25 cellular contexts compared by ENCODE assay signal in the genomic region with DNA sequence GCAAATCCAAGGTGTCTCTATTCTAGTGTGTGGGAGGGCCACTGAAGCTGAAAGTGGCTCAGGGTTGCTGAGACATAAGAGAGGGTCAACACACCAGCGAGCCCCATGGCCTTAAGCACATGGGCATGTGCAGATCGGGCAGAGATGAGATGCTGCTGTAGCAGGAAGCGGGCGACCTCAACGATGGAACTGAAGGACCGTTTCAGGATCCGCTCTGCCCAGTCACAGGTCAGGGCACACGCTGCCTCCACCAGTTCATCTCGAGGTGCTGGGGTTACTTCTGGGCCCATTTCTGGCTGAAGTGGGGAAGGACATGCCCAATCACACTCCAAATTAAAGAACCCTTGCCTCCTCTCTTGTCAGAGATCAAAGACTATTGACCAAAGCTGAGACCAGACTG. TPM values are rescaled to one million over a fixed set of nuclear protein-coding genes. Genes with fewer than 3 reads are reported as not detected.
DNase-seq lines count a peak whose midpoint lies in the region; ATAC-seq, FAIRE-seq and TF ChIP-seq lines count a peak whose summit lies in the region.
"Had no signal": no experiment of that assay in that cellular context is flagged by ENCODE, and none has a peak within 500 bp of the region (broad histone marks: within the 10 kb centered on the region; RNA-seq: fewer than 3 reads in every experiment).

No MANE protein-coding gene starts in this region.

- H3K27ac Mint-ChIP-seq in CD14-positive monocyte (peak overlapping the region in 4 of 7 donors; percentile 63 to 86 (median 76)), natural killer cell (peak overlapping the region; percentile 71 to 100)
- H3K27ac Mint-ChIP-seq in CD8-positive, alpha-beta memory T cell, result peak overlapping the region in 7 of 8 donors; percentile 8 to 77 (median 67)

- no peaks in the 10 kb centered on the region for H3K27me3 ChIP-seq in CD8-positive, alpha-beta memory T cell (ENCODE audit: insufficient read depth, low read length, poor library complexity, severe bottlenecking)
- H3K27me3 ChIP-seq in GM12878 (replicated peaks in 1 of 2; ENCODE audit: control insufficient read depth in 2 of 2, insufficient read depth in 2 of 2, low read length in 1 of 2), result no peaks in the 10 kb centered on the region
- H3K27me3 ChIP-seq: heart right ventricle had no signal

- no peak for FAIRE-seq in GM12878 (lab: Jason Lieb, UNC)
- FAIRE-seq: HTR-8/SVneo had no signal

- H3K4me2 ChIP-seq in GM12878 (ENCODE audit: control insufficient read depth, insufficient read depth), result no peak overlapping the region; the same call in 1 of the 2 replicates
- H3K4me2 ChIP-seq: SK-N-SH had no signal

- DNase-seq in CD14-positive monocyte (ENCODE audit: low spot score) (peak; percentile 24), GM12878 (ENCODE audit: low read depth, low spot score) (no peak), natural killer cell (no peak), germinal center (ENCODE audit: low spot score) (no peak), A172 (ENCODE audit: low spot score) (no peak), activated gamma-delta T cell treated with Interleukin-2 at 50 U/mL for 16 hours (no peak)
- DNase-seq in CD8-positive, alpha-beta memory T cell, result no peak
- DNase-seq: activated effector memory CD4-positive, alpha-beta T cell treated with anti-CD3 and anti-CD28 coated beads, Interleukin-2, amount 50 U/mL, for 16 hours; aorta; caudate nucleus; heart right ventricle; Karpas-422; midbrain; NCI-H187 treated with DMSO at 0.1 percent for 48 hours; NCI-H748 treated with DMSO at 0.1 percent for 48 hours; occipital lobe; RPMI8226; SK-N-SH; stimulated activated CD4-positive, alpha-beta T cell treated with anti-CD3 and anti-CD28 coated beads, Interleukin-2, amount 100 ng/mL, for 24 hours; stimulated activated naive CD4-positive, alpha-beta T cell had no signal

- no peak overlapping the region for H2AFZ ChIP-seq in GM12878 (ENCODE audit: control insufficient read depth, low read depth, low read length)

- no peak overlapping the region for H3K27ac ChIP-seq in CD8-positive, alpha-beta memory T cell (ENCODE audit: low read depth, low read length)
- no peak overlapping the region for H3K27ac ChIP-seq in GM12878 (ENCODE audit: control insufficient read depth, insufficient read depth)
- H3K27ac ChIP-seq: epithelial cell of prostate, heart right ventricle had no signal

- TF ChIP-seq RAD21 in GM12878 (IDR thresholded peaks at IDR 0.05; ENCODE audit: insufficient read depth, low read depth, low read length), result no peak

- CTCF ChIA-PET in CD8-positive, alpha-beta memory T cell (lab: Charles Lee), result interaction anchor here (1.1 to 1.6 kb wide), 3 partner anchors 16 to 43 kb away, joined by 4 to 7 read pairs (median 4); partner anchors contain the start of gene PI4KB
- CTCF ChIA-PET in GM12878 (lab: Yijun Ruan, JAX), result interaction anchor here (1.0 to 8.9 kb wide), 4 partner anchors 9 to 62 kb away, joined by 3 to 164 read pairs (median 6); partner anchors contain the start of gene ZNF687

- H3K9me3 ChIP-seq in CD8-positive, alpha-beta memory T cell (ENCODE audit: low read length), result no peaks in the 10 kb centered on the region
- no peaks in the 10 kb centered on the region for H3K9me3 ChIP-seq in GM12878 (replicated peaks; ENCODE audit: control insufficient read depth, insufficient read depth, low read length)
- H3K9me3 ChIP-seq: heart right ventricle, SK-N-SH had no signal

- H3K36me3 Mint-ChIP-seq in CD14-positive monocyte (peaks cover 41 to 43% of the 10 kb centered on the region in 2 donors), natural killer cell (peaks cover 10% of the 10 kb centered on the region)
- H3K36me3 Mint-ChIP-seq in CD8-positive, alpha-beta memory T cell, result peaks cover 0 to 55% (median 5%) of the 10 kb centered on the region in 3 donors

- no peak overlapping the region for H3K4me3 ChIP-seq in CD8-positive, alpha-beta memory T cell (ENCODE audit: low read length)
- no peak overlapping the region for H3K4me3 ChIP-seq in GM12878
- H3K4me3 ChIP-seq: heart right ventricle, skin epidermis had no signal

- H3K4me3 Mint-ChIP-seq in CD14-positive monocyte (no peak overlapping the region), natural killer cell (no peak overlapping the region)
- no peak overlapping the region for H3K4me3 Mint-ChIP-seq in CD8-positive, alpha-beta memory T cell

- H3K9ac ChIP-seq in GM12878 (ENCODE audit: control insufficient read depth, insufficient read depth, low read length), result no peak overlapping the region
- H3K9ac ChIP-seq: SK-N-SH had no signal

- 51% methylated on average over 9 of the region's 9 CpGs for WGBS in GM12878 (ENCODE audit: insufficient coverage, insufficient replicate concordance, low lambda C conversion rate, missing lambda C conversion rate)

- TF ChIP-seq CTCF in CD14-positive monocyte (IDR thresholded peaks at IDR 0.05) (no peak), GM12878 (IDR thresholded peaks at IDR 0.05 in 2 of 3, conservative IDR thresholded peaks at IDR 0.05 in 1 of 3; ENCODE audit: control insufficient read depth in 2 of 3, extremely low read depth in 1 of 3, insufficient read depth in 1 of 3, low read depth in 3 of 3, low read length in 3 of 3) (no peak), natural killer cell (IDR thresholded peaks at IDR 0.05) (no peak)

- H3K27me3 Mint-ChIP-seq in CD14-positive monocyte (ENCODE audit: low read depth in 3 of 3) (no peaks in the 10 kb centered on the region), natural killer cell (ENCODE audit: low read depth in 2 of 2) (no peaks in the 10 kb centered on the region)
- H3K27me3 Mint-ChIP-seq in CD8-positive, alpha-beta memory T cell, result no peaks in the 10 kb centered on the region

- no TSS peak for BruUV-seq in GM12878 (replicated peaks; lab: Mats Ljungman, UMichigan)

- peaks cover 27% of the 10 kb centered on the region for H3K4me1 ChIP-seq in CD8-positive, alpha-beta memory T cell (ENCODE audit: insufficient read depth, low read length)
- peaks cover 7% of the 10 kb centered on the region for H3K4me1 ChIP-seq in GM12878 (ENCODE audit: control insufficient read depth, insufficient read depth, low read length)

- H3K4me1 Mint-ChIP-seq in CD14-positive monocyte (peaks cover 38% of the 10 kb centered on the region), natural killer cell (peaks cover 32 to 41% of the 10 kb centered on the region in 2 donors)
- peaks cover 35 to 52% (median 50%) of the 10 kb centered on the region in 3 donors for H3K4me1 Mint-ChIP-seq in CD8-positive, alpha-beta memory T cell

- peak; percentile 46; the same call in 1 of the 2 replicates for TF ChIP-seq POLR2A in GM12878 (IDR thresholded peaks at IDR 0.05; ENCODE audit: low read depth, low read length)

- no peak for TF ChIP-seq EP300 in GM12878 (IDR thresholded peaks at IDR 0.05; ENCODE audit: borderline replicate concordance in 1 of 2, control insufficient read depth in 1 of 2, low read depth in 2 of 2, low read length in 2 of 2)

- ATAC-seq in GM12878, result no peak
- ATAC-seq in natural killer cell, result no peak
- ATAC-seq: activated CD4-positive, CD25-positive, alpha-beta regulatory T cell treated with anti-CD3 and anti-CD28 coated beads, Interleukin-2, amount 50 U/mL, for 24 hours; heart right ventricle; left lobe of liver had no signal

- peaks cover 23% of the 10 kb centered on the region for H3K79me2 ChIP-seq in GM12878 (ENCODE audit: control insufficient read depth, insufficient read depth, low read length)

- intact Hi-C loops in CD14-positive monocyte (cut with micrococcal nuclease), result loop anchor here in 1 of 2 donors (5.0 kb wide), 1 partner anchor 54 kb away; the partner anchor contains the start of gene PSMB4
- intact Hi-C loops in GM12878 (cut with micrococcal nuclease; ENCODE audit: unreplicated experiment), result no loop called here
- intact Hi-C loops in natural killer cell (cut with micrococcal nuclease), result loop anchor here (10.0 kb wide), 1 partner anchor 249 kb away; no protein-coding TSS in a partner anchor

- in situ Hi-C loops in GM12878 (cut with MboI), result loop anchor here (5.0 kb wide), 1 partner anchor 151 kb away; the partner anchor contains the start of gene VPS72

- SMC1A ChIA-PET in GM12878 (lab: Charles Lee; ENCODE audit: uncharacterized antibody, unreplicated experiment), result interaction anchor here (0.8 to 2.4 kb wide), 4 partner anchors 14 to 54 kb away, joined by 3 to 16 read pairs (median 4); no protein-coding TSS in a partner anchor

- POLR2A ChIA-PET in CD8-positive, alpha-beta memory T cell (lab: Charles Lee), result no interaction called here
- POLR2A ChIA-PET in GM12878 (lab: Charles Lee), result interaction anchor here (0.6 to 10.9 kb wide), 8 partner anchors 14 to 188 kb away, joined by 3 to 110 read pairs (median 3); partner anchors contain the start of genes PI4KB and PSMB4

- RAD21 ChIA-PET in GM12878 (lab: Charles Lee; ENCODE audit: unreplicated experiment), result interaction anchor here (2.0 kb wide), 1 partner anchor 43 kb away, joined by 6 read pairs; no protein-coding TSS in a partner anchor

- no peaks in the 10 kb centered on the region for H4K20me1 ChIP-seq in GM12878 (ENCODE audit: control insufficient read depth, insufficient read depth)

- H3K9me3 Mint-ChIP-seq in CD14-positive monocyte, result no peaks in the 10 kb centered on the region
- H3K9me3 Mint-ChIP-seq in CD8-positive, alpha-beta memory T cell, result no peaks in the 10 kb centered on the region
- no peaks in the 10 kb centered on the region for H3K9me3 Mint-ChIP-seq in natural killer cell

- peaks cover 24% of the 10 kb centered on the region for H3K36me3 ChIP-seq in CD8-positive, alpha-beta memory T cell (ENCODE audit: insufficient read depth, low read length)
- peaks cover 14 to 19% of the 10 kb centered on the region in 2 experiments for H3K36me3 ChIP-seq in GM12878 (ENCODE audit: control insufficient read depth in 2 of 2, insufficient read depth in 2 of 2, low read length in 1 of 2)

RNA-seq across cellular contexts. Expression of gene RFX5, which starts 3.5 kb away (rescaled TPM):
- polyA plus RNA-seq in CD14-positive monocyte (10 to 100 TPM; 39.3 to 43.5 TPM), GM12878 (2011; rRNA removed) (128 and 155 TPM in 2 replicates), GM12878 (2014; fragmentation: Illumina TruSeq; extraction: Trizol) (198 and 209 TPM in 2 replicates), GM12878 (2014; fragmentation: Nextera tagmentation; extraction: Ambion mirVana) (10 to 100 TPM; 14.1 to 18.4 TPM), GM12878 (2014; rRNA removed) (129 and 134 TPM in 2 replicates), GM12878 (2016; fragmentation: Nextera tagmentation; extraction: Ambion mirVana) (10 to 100 TPM; 76.1 to 82.3 TPM)
- 10 to 100 TPM; 77.2 to 77.4 TPM for total RNA-seq in CD8-positive, alpha-beta memory T cell
- polyA plus RNA-seq in CD8-positive, alpha-beta memory T cell, result 38.0 TPM
- total RNA-seq in GM12878 (2013; cell fraction: nucleolus; rRNA removed), result 130 and 156 TPM in 2 replicates
- total RNA-seq in GM12878 (2014; rRNA removed) (119 and 129 TPM in 2 replicates), GM12878 (2014; rRNA removed; fragmentation: Illumina TruSeq; extraction: Trizol) (136 and 138 TPM in 2 replicates), GM12878 (2021) (119 and 138 TPM in 2 replicates), natural killer cell (100 to 1,000 TPM in 2 of 3 donors, 10 to 100 TPM in 1; 72.6 to 111 (median 110) TPM)
- 102 TPM for polyA plus RNA-seq in GM12878 (2011; ENCODE audit: low read depth)
- 101 and 106 TPM in 2 replicates for polyA plus RNA-seq in GM12878 (2011; cell fraction: cytosol; rRNA removed)
- polyA plus RNA-seq in GM12878 (2011; cell fraction: nucleus; rRNA removed), result 201 and 290 TPM in 2 replicates
- 81.1 and 81.7 TPM in 2 replicates for polyA plus RNA-seq in GM12878 (2012)
- 125 and 136 TPM in 2 replicates for polyA minus RNA-seq in GM12878 (2011; rRNA and poly(A)+ RNA removed)
- polyA minus RNA-seq in GM12878 (2011; cell fraction: cytosol; rRNA and poly(A)+ RNA removed), result 56.4 and 58.2 TPM in 2 replicates
- 58.4 and 69.9 TPM in 2 replicates for polyA minus RNA-seq in GM12878 (2011; cell fraction: nucleus; rRNA and poly(A)+ RNA removed)
- 73.0 and 104 TPM in 2 replicates for total RNA-seq in A172 (2014; rRNA removed; shearing (Covaris generic))

RNA-seq across cellular contexts. Expression of gene PI4KB, which starts 16.4 kb away (rescaled TPM):
- polyA plus RNA-seq in CD14-positive monocyte, result 10 to 100 TPM; 37.8 to 50.3 TPM
- 10 to 100 TPM; 59.9 to 65.5 TPM for total RNA-seq in CD8-positive, alpha-beta memory T cell
- 67.5 TPM for polyA plus RNA-seq in CD8-positive, alpha-beta memory T cell
- 68.9 and 69.2 TPM in 2 replicates for total RNA-seq in GM12878 (2013; cell fraction: nucleolus; rRNA removed)
- total RNA-seq in GM12878 (2014; rRNA removed), result 46.3 and 50.0 TPM in 2 replicates
- 27.0 and 27.6 TPM in 2 replicates for total RNA-seq in GM12878 (2014; rRNA removed; fragmentation: Illumina TruSeq; extraction: Trizol)
- total RNA-seq in GM12878 (2021), result 56.8 and 58.5 TPM in 2 replicates
- polyA plus RNA-seq in GM12878 (2011; ENCODE audit: low read depth), result 29.3 TPM
- 58.8 and 88.3 TPM in 2 replicates for polyA plus RNA-seq in GM12878 (2011; rRNA removed)
- polyA plus RNA-seq in GM12878 (2011; cell fraction: cytosol; rRNA removed), result 103 and 113 TPM in 2 replicates
- polyA plus RNA-seq in GM12878 (2011; cell fraction: nucleus; rRNA removed), result 151 and 222 TPM in 2 replicates
- polyA plus RNA-seq in GM12878 (2012), result 37.7 and 45.0 TPM in 2 replicates
- polyA plus RNA-seq in GM12878 (2014; fragmentation: Illumina TruSeq; extraction: Trizol), result 44.1 and 52.2 TPM in 2 replicates
- 1 to 10 TPM; 3.3 to 7.2 TPM for polyA plus RNA-seq in GM12878 (2014; fragmentation: Nextera tagmentation; extraction: Ambion mirVana)
- 62.9 and 72.2 TPM in 2 replicates for polyA plus RNA-seq in GM12878 (2014; rRNA removed)
- polyA plus RNA-seq in GM12878 (2016; fragmentation: Nextera tagmentation; extraction: Ambion mirVana), result 10 to 100 TPM; 51.2 to 53.1 TPM
- 150 and 166 TPM in 2 replicates for polyA minus RNA-seq in GM12878 (2011; rRNA and poly(A)+ RNA removed)
- 32.1 and 33.4 TPM in 2 replicates for polyA minus RNA-seq in GM12878 (2011; cell fraction: cytosol; rRNA and poly(A)+ RNA removed)
- 40.0 and 60.0 TPM in 2 replicates for polyA minus RNA-seq in GM12878 (2011; cell fraction: nucleus; rRNA and poly(A)+ RNA removed)
- total RNA-seq in natural killer cell, result 10 to 100 TPM; 68.2 to 99.3 (median 95.0) TPM
- 86.6 and 99.4 TPM in 2 replicates for total RNA-seq in A172 (2014; rRNA removed; shearing (Covaris generic))

RNA-seq across cellular contexts. Expression of gene SELENBP1, which starts 28.9 kb away (rescaled TPM):
- polyA plus RNA-seq in CD14-positive monocyte (under 1 TPM in 1 of 2 donors, not detected in 1; 0.61 TPM), GM12878 (2011; rRNA removed) (not detected in 2 replicates), GM12878 (2014; fragmentation: Illumina TruSeq; extraction: Trizol) (not detected in 2 replicates), GM12878 (2014; fragmentation: Nextera tagmentation; extraction: Ambion mirVana) (not detected), GM12878 (2014; rRNA removed) (not detected in 2 replicates), GM12878 (2016; fragmentation: Nextera tagmentation; extraction: Ambion mirVana) (not detected)
- total RNA-seq in CD8-positive, alpha-beta memory T cell, result not detected
- polyA plus RNA-seq in CD8-positive, alpha-beta memory T cell, result not detected
- not detected in 2 replicates for total RNA-seq in GM12878 (2013; cell fraction: nucleolus; rRNA removed)
- total RNA-seq in GM12878 (2014; rRNA removed) (not detected in 2 replicates), GM12878 (2014; rRNA removed; fragmentation: Illumina TruSeq; extraction: Trizol) (not detected in 2 replicates), GM12878 (2021) (0.41 and 0.45 TPM in 2 replicates), natural killer cell (not detected)
- polyA plus RNA-seq in GM12878 (2011; ENCODE audit: low read depth), result not detected
- polyA plus RNA-seq in GM12878 (2011; cell fraction: cytosol; rRNA removed), result not detected in 2 replicates
- polyA plus RNA-seq in GM12878 (2011; cell fraction: nucleus; rRNA removed), result 0.13 and 0.20 TPM in 2 replicates
- not detected in 2 replicates for polyA plus RNA-seq in GM12878 (2012)
- polyA minus RNA-seq in GM12878 (2011; rRNA and poly(A)+ RNA removed), result not detected in 2 replicates
- polyA minus RNA-seq in GM12878 (2011; cell fraction: cytosol; rRNA and poly(A)+ RNA removed), result 1.7 TPM in 1 of 2 replicates, not detected in the other
- polyA minus RNA-seq in GM12878 (2011; cell fraction: nucleus; rRNA and poly(A)+ RNA removed), result not detected in 2 replicates
- total RNA-seq in A172 (2014; rRNA removed; shearing (Covaris generic)), result 0.22 and 0.41 TPM in 2 replicates

RNA-seq across cellular contexts. Expression of gene PSMB4, which starts 55.8 kb away (rescaled TPM):
- polyA plus RNA-seq in CD14-positive monocyte (10 to 100 TPM; 69.6 to 85.6 TPM), GM12878 (2011; rRNA removed) (278 and 418 TPM in 2 replicates), GM12878 (2014; fragmentation: Illumina TruSeq; extraction: Trizol) (285 and 429 TPM in 2 replicates), GM12878 (2014; fragmentation: Nextera tagmentation; extraction: Ambion mirVana) (100 to 1,000 TPM; 508 to 610 TPM), GM12878 (2014; rRNA removed) (538 and 552 TPM in 2 replicates), GM12878 (2016; fragmentation: Nextera tagmentation; extraction: Ambion mirVana) (100 to 1,000 TPM; 278 to 296 TPM)
- total RNA-seq in CD8-positive, alpha-beta memory T cell, result 100 to 1,000 TPM; 479 to 492 TPM
- polyA plus RNA-seq in CD8-positive, alpha-beta memory T cell, result 60.1 TPM
- 58.5 and 65.0 TPM in 2 replicates for total RNA-seq in GM12878 (2013; cell fraction: nucleolus; rRNA removed)
- total RNA-seq in GM12878 (2014; rRNA removed) (423 and 434 TPM in 2 replicates), GM12878 (2014; rRNA removed; fragmentation: Illumina TruSeq; extraction: Trizol) (316 and 317 TPM in 2 replicates), GM12878 (2021) (348 and 359 TPM in 2 replicates), natural killer cell (100 to 1,000 TPM; 291 to 313 (median 297) TPM)
- polyA plus RNA-seq in GM12878 (2011; ENCODE audit: low read depth), result 230 TPM
- polyA plus RNA-seq in GM12878 (2011; cell fraction: cytosol; rRNA removed), result 665 and 683 TPM in 2 replicates
- polyA plus RNA-seq in GM12878 (2011; cell fraction: nucleus; rRNA removed), result 525 and 562 TPM in 2 replicates
- polyA plus RNA-seq in GM12878 (2012), result 329 and 345 TPM in 2 replicates
- polyA minus RNA-seq in GM12878 (2011; rRNA and poly(A)+ RNA removed), result 283 and 422 TPM in 2 replicates
- 99.2 and 117 TPM in 2 replicates for polyA minus RNA-seq in GM12878 (2011; cell fraction: cytosol; rRNA and poly(A)+ RNA removed)
- polyA minus RNA-seq in GM12878 (2011; cell fraction: nucleus; rRNA and poly(A)+ RNA removed), result 79.4 and 82.2 TPM in 2 replicates
- total RNA-seq in A172 (2014; rRNA removed; shearing (Covaris generic)), result 1,122 and 1,186 TPM in 2 replicates
